Comparison of ENCODE assay signal across 10 cellular contexts in the genomic region with DNA sequence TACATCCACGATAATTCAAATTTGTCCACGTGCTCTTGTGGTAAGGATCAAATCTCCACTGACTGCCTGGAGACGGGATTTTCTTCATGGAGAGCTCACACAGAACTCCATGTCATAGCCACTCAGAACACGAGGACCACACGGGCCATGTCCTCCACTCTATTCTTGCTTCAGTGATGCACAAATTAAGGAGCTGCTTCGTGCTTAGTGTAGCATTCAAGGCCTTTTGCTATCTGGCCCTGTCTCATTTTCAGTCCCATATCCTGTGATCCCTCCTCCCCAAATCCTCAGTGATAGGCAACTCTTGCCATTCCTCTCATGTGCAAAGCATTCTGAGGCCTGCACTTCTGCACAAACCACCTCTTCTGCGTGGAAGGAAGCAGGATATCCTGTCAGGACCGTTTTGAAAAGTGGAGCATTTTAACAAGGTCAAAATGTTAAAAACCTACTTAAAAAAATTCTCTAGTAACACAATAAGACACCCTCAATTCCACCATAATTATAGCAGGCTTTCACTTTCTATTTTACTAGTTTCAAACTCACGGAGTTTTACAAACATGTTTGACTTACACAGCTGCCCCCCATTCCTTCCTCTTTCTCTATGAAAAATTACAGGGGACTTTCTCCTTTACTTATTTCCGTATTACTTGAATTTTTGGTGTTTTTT. TPM values are rescaled to one million over a fixed set of nuclear protein-coding genes. Genes with fewer than 3 reads are reported as not detected.
DNase-seq lines count a peak whose midpoint lies in the region; ATAC-seq and TF ChIP-seq lines count a peak whose summit lies in the region.
"Had no signal": no experiment of that assay in that cellular context is flagged by ENCODE, and none has a peak within 500 bp of the region (broad histone marks: within the 10 kb centered on the region; RNA-seq: fewer than 3 reads in every experiment).

No MANE protein-coding gene starts in this region.

- no peaks in the 10 kb centered on the region for H3K79me2 ChIP-seq in PC-9 (ENCODE audit: low read depth)

- DNase-seq in SIG-M5 treated with dmso at 0.1 percent for 504 hours (lab: John Stamatoyannopoulos, UW; ENCODE audit: unreplicated experiment) (peak; percentile 42), SIG-M5 (lab: John Stamatoyannopoulos, UW) (no peak), UCSD-AML1 (lab: John Stamatoyannopoulos, UW; ENCODE audit: unreplicated experiment) (peak; percentile 50), memory B cell (ENCODE audit: low spot score in 2 of 2) (peak in 1 of 2 donors; percentile 54), PC-9 (no peak), NCI-H2029 treated with DMSO at 0.1 percent for 48 hours (lab: John Stamatoyannopoulos, UW) (no peak), NCI-H524 (lab: John Stamatoyannopoulos, UW) (no peak)

- H2AFZ ChIP-seq in PC-9, result no peak overlapping the region

- H3K4me3 ChIP-seq in PC-9, result no peak overlapping the region
- H3K4me3 ChIP-seq: SJSA1 had no signal

- ATAC-seq in HG02943 (IDR thresholded peaks at IDR 0.05; ENCODE audit: low read depth, unreplicated experiment), result peak; percentile 34
- ATAC-seq in memory B cell (ENCODE audit: low read depth), result peak; percentile 83

- peak overlapping the region; percentile 99 for H3K27ac Mint-ChIP-seq in memory B cell

- TF ChIP-seq CTCF in PC-9 (conservative IDR thresholded peaks at IDR 0.05), result no peak

- no peak overlapping the region for H3K4me2 ChIP-seq in PC-9

- H3K27ac ChIP-seq in PC-9, result no peak overlapping the region
- H3K27ac ChIP-seq: 22Rv1, SJSA1 had no signal

- CTCF ChIA-PET in PC-9 (lab: Charles Lee), result no interaction called here

- no peaks in the 10 kb centered on the region for H3K9me3 ChIP-seq in PC-9 (ENCODE audit: insufficient read depth, low read depth)
- H3K9me3 ChIP-seq: SJSA1 had no signal

- POLR2A ChIA-PET in PC-9 (lab: Charles Lee; ENCODE audit: unreplicated experiment), result no interaction called here

- H3K4me1 Mint-ChIP-seq in memory B cell, result peaks cover 52% of the 10 kb centered on the region

- BruUV-seq in PC-9 (replicated peaks; lab: Mats Ljungman, UMichigan), result no TSS peak

- no peaks in the 10 kb centered on the region for H3K9me2 ChIP-seq in PC-9 (ENCODE audit: insufficient read depth)

- H3K36me3 Mint-ChIP-seq in memory B cell, result peaks cover 38% of the 10 kb centered on the region

- H4K20me1 ChIP-seq in PC-9 (ENCODE audit: insufficient read depth), result no peaks in the 10 kb centered on the region

- no peaks in the 10 kb centered on the region for H3F3A ChIP-seq in PC-9 (ENCODE audit: insufficient read depth, low read depth)

- H3K4me1 ChIP-seq in PC-9 (replicated peaks; ENCODE audit: insufficient read depth), result no peaks in the 10 kb centered on the region

- peaks cover 3% of the 10 kb centered on the region for H3K9me3 Mint-ChIP-seq in memory B cell

- no peaks in the 10 kb centered on the region for H3K27me3 Mint-ChIP-seq in memory B cell

- H3K36me3 ChIP-seq in PC-9 (ENCODE audit: low read depth), result no peaks in the 10 kb centered on the region

- no peaks in the 10 kb centered on the region for H3K27me3 ChIP-seq in PC-9 (ENCODE audit: insufficient read depth, low read depth)
- H3K27me3 ChIP-seq: SJSA1 had no signal

- intact Hi-C loops in PC-9 (cut with micrococcal nuclease; ENCODE audit: unreplicated experiment), result no loop called here

- H3K4me3 Mint-ChIP-seq in memory B cell, result peak overlapping the region; percentile 70

RNA-seq across cellular contexts. Expression of gene ST3GAL5, which starts 35.2 kb away (rescaled TPM):
- total RNA-seq in PC-9 (2021), result 5.9 and 7.2 TPM in 2 replicates

Comparison
In these comparisons a context has a peak if more than half of its experiments do, and no peak if none do; other contexts are left out.
1. DNase-seq: peak in SIG-M5 treated with dmso at 0.1 percent for 504 hours (single experiment) and UCSD-AML1 (single experiment); none in SIG-M5 (single experiment), PC-9 (0 of 2), NCI-H2029 treated with DMSO at 0.1 percent for 48 hours (single experiment) and NCI-H524 (0 of 2).